In genomic region chr19:57363734-57364181, GRCh38 we compare ENCODE assay signal across 8 cellular contexts. TPM values are rescaled to one million over a fixed set of nuclear protein-coding genes. Genes with fewer than 3 reads are reported as not detected.
DNase-seq lines count a peak whose midpoint lies in the region; ATAC-seq and TF ChIP-seq lines count a peak whose summit lies in the region.

No MANE protein-coding gene starts in this region.

- H3K27me3 ChIP-seq in HUES6 (ENCODE audit: control insufficient read depth, insufficient read depth, low read length), result no peaks in the 10 kb centered on the region
- no peaks in the 10 kb centered on the region for H3K27me3 ChIP-seq in ascending aorta

- TF ChIP-seq CTCF in ascending aorta (IDR thresholded peaks at IDR 0.05), result no peak

- peak overlapping the region; percentile 65 for H3K4me3 ChIP-seq in HUES6 (ENCODE audit: low read depth, low read length)
- peak overlapping the region; percentile 79 to 87 for H3K4me3 ChIP-seq in ascending aorta
- H3K4me3 ChIP-seq in iPS-18c (ENCODE audit: insufficient read depth, low read depth, low read length), result peak overlapping the region; percentile 84
- peak overlapping the region; percentile 73 to 95 (median 82) for H3K4me3 ChIP-seq in skin epidermis

- peaks cover 2% of the 10 kb centered on the region; the same call in 1 of the 2 replicates for H3K4me1 ChIP-seq in HUES6 (ENCODE audit: control insufficient read depth, insufficient read depth, low read length)
- no peaks in the 10 kb centered on the region for H3K4me1 ChIP-seq in ascending aorta

- H3K9ac ChIP-seq in HUES6 (ENCODE audit: low read length), result peak overlapping the region; percentile 64

- H3K27ac ChIP-seq in HUES6 (ENCODE audit: low read depth, low read length) (no peak overlapping the region), ascending aorta (peak overlapping the region; percentile 95), skin epidermis (peak overlapping the region; percentile 82 to 97 (median 92))

- peak; percentile 11 for ATAC-seq in GM18867 (IDR thresholded peaks at IDR 0.05; ENCODE audit: unreplicated experiment)
- no peak for ATAC-seq in GM21576 (IDR thresholded peaks at IDR 0.05; ENCODE audit: unreplicated experiment)

- H3K9me3 ChIP-seq in HUES6 (ENCODE audit: control insufficient read depth, insufficient read depth, low read depth, low read length) (no peaks in the 10 kb centered on the region), ascending aorta (peaks cover 30 to 67% of the 10 kb centered on the region in 2 donors), iPS-18c (ENCODE audit: control insufficient read depth, insufficient read depth, low read length) (no peaks in the 10 kb centered on the region)

- intact Hi-C loops in ascending aorta (cut with DNase I), result loop anchor here (1.0 to 2.0 kb wide), 7 partner anchors 26 to 163 kb away; partner anchors contain the start of genes ZNF17, ZNF460, ZNF543 and ZNF548

- DNase-seq in ascending aorta (ENCODE audit: low spot score in 2 of 2) (no peak), DMS79 treated with DMSO at 0.1 percent for 48 hours (lab: John Stamatoyannopoulos, UW) (no peak), NCI-H1092 treated with DMSO at 0.1 percent for 48 hours (lab: John Stamatoyannopoulos, UW) (no peak)

- peaks cover 1% of the 10 kb centered on the region; the same call in 1 of the 2 replicates for H3K36me3 ChIP-seq in HUES6 (ENCODE audit: control insufficient read depth, insufficient read depth, low read length)
- peaks cover 4 to 15% of the 10 kb centered on the region in 2 donors for H3K36me3 ChIP-seq in ascending aorta

RNA-seq across cellular contexts. Expression of gene TRAPPC2B, which starts 0.4 kb away (rescaled TPM):
- total RNA-seq in ascending aorta, result 1.8 TPM

RNA-seq across cellular contexts. Expression of gene ZNF547, which starts 0.4 kb away (rescaled TPM):
- total RNA-seq in ascending aorta, result not detected

RNA-seq across cellular contexts. Expression of gene ZNF304, which starts 12.7 kb away (rescaled TPM):
- total RNA-seq in ascending aorta, result 5.9 TPM

RNA-seq across cellular contexts. Expression of gene ZNF548, which starts 25.9 kb away (rescaled TPM):
- 0.96 TPM for total RNA-seq in ascending aorta

RNA-seq across cellular contexts. Expression of gene ZNF543, which starts 43.5 kb away (rescaled TPM):
- 4.5 TPM for total RNA-seq in ascending aorta
